ENCODE assay signal across 14 cellular contexts in genomic region chr6:166046232-166046631, GRCh38.
DNase-seq lines count a peak whose midpoint lies in the region; ATAC-seq and TF ChIP-seq lines count a peak whose summit lies in the region.
"Had no signal": no experiment of that assay in that cellular context is flagged by ENCODE, and none has a peak within 500 bp of the region (broad histone marks: within the 10 kb centered on the region; RNA-seq: fewer than 3 reads in every experiment).

No MANE protein-coding gene starts in this region.

- intact Hi-C loops in body of pancreas (cut with DNase I), result no loop called here
- intact Hi-C loops in Right ventricle myocardium superior (cut with DNase I), result no loop called here

- ATAC-seq in HG03469 (IDR thresholded peaks at IDR 0.05; ENCODE audit: unreplicated experiment) (no peak), HG03108 (IDR thresholded peaks at IDR 0.05; ENCODE audit: unreplicated experiment) (no peak), body of pancreas (no peak), Right ventricle myocardium superior (ENCODE audit: poor library complexity) (no peak)

- no peak for TF ChIP-seq CTCF in body of pancreas (IDR thresholded peaks at IDR 0.05)

- H3K9me3 ChIP-seq in SJSA1 (replicated peaks) (no peaks in the 10 kb centered on the region; the same call in 1 of the 2 replicates), body of pancreas (no peaks in the 10 kb centered on the region)
- H3K9me3 ChIP-seq: ovary, SK-N-SH had no signal

- WGBS in body of pancreas, 2 donors, result 74 to 95% methylated on average over 2 of the region's 2 CpGs

- H3K27me3 ChIP-seq in SJSA1 (replicated peaks), result no peaks in the 10 kb centered on the region
- no peaks in the 10 kb centered on the region for H3K27me3 ChIP-seq in body of pancreas
- H3K27me3 ChIP-seq: ovary had no signal

- H3K27ac ChIP-seq in SJSA1 (peak overlapping the region; percentile 79), body of pancreas (no peak overlapping the region)
- H3K27ac ChIP-seq: ovary had no signal

- TF ChIP-seq POLR2A in body of pancreas (IDR thresholded peaks at IDR 0.05), result no peak

- H3K36me3 ChIP-seq in SJSA1, result no peaks in the 10 kb centered on the region
- H3K36me3 ChIP-seq in body of pancreas (replicated peaks in 1 of 2; ENCODE audit: insufficient read depth in 1 of 2, low read depth in 2 of 2), result no peaks in the 10 kb centered on the region
- H3K36me3 ChIP-seq: ovary had no signal

- peak; percentile 75 for DNase-seq in GM03348 (ENCODE audit: low spot score)
- peak; percentile 73 to 86 for DNase-seq in SJSA1 (ENCODE audit: low read depth in 1 of 2, low spot score in 2 of 2)
- peak; percentile 81 for DNase-seq in fibroblast of the conjunctiva (ENCODE audit: low read depth)
- DNase-seq in skeletal muscle cell (ENCODE audit: low read depth), result peak; percentile 73
- DNase-seq in body of pancreas, result no peak
- DNase-seq in Right ventricle myocardium superior, result no peak
- DNase-seq: activated CD4-positive, CD25-positive, alpha-beta regulatory T cell treated with anti-CD3 and anti-CD28 coated beads, Interleukin-2, amount 50 U/mL, for 72 hours; DMS79; NCI-H1092 treated with DMSO at 0.1 percent for 48 hours; ovary; SK-N-SH; stimulated activated CD4-positive, alpha-beta T cell treated with anti-CD3 and anti-CD28 coated beads, Interleukin-4, amount 100 ng/mL, for 24 hours had no signal

- H3K4me1 ChIP-seq in SJSA1 (replicated peaks), result peaks cover 20% of the 10 kb centered on the region
- peaks cover 17% of the 10 kb centered on the region for H3K4me1 ChIP-seq in body of pancreas

- H3K4me3 ChIP-seq in SJSA1 (no peak overlapping the region), skeletal muscle cell (ENCODE audit: low read depth, low read length) (no peak overlapping the region), body of pancreas (no peak overlapping the region)
- H3K4me3 ChIP-seq: ovary had no signal

Comparison
In these comparisons a context has a peak if more than half of its experiments do, and no peak if none do; other contexts are left out.
1. DNase-seq: peak in GM03348 (single experiment), SJSA1 (2 of 2), fibroblast of the conjunctiva (single experiment) and skeletal muscle cell (single experiment); none in body of pancreas (0 of 4) and Right ventricle myocardium superior (single experiment).